Comparison of ENCODE assay signal across 8 cellular contexts in the genomic region with DNA sequence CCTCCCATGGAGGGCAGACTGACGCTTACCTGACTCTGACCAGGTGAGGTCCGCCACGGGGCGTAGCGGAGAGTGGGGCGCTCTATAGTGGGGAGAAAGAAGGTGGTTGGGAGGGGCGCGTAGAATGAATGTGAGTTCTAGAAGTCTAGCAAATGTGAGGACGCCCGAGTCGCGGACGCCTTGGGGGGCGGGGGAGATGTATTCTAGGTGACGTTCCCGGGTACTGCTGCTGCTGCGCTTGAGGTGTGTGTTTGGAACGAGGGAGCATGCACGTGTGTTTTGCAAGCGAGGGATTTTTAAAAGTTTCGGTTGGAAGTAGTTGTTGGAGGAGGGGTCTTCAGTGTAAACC. TPM values are rescaled to one million over a fixed set of nuclear protein-coding genes. Genes with fewer than 3 reads are reported as not detected.
DNase-seq lines count a peak whose midpoint lies in the region; ATAC-seq and TF ChIP-seq lines count a peak whose summit lies in the region.

No MANE protein-coding gene starts in this region.

- H3K27me3 Mint-ChIP-seq in activated T-helper 1 cell treated with anti-CD3 and anti-CD28 coated beads, Interleukin-12 subunit alpha, Interleukin-12 subunit beta, Interleukin-2, Interleukin-4 antibody, amounts not matched to agents 30 ng/mL and 10 ng/mL and 1 ng/mL, durations not matched to agents 14 hours and 24 hours and 36 hours (ENCODE audit: insufficient read depth): peaks cover 3% of the 10 kb centered on the region

- peaks cover 24% of the 10 kb centered on the region for H3K79me2 ChIP-seq in parathyroid adenoma

- H3K27ac Mint-ChIP-seq in activated T-helper 1 cell treated with anti-CD3 and anti-CD28 coated beads, Interleukin-12 subunit alpha, Interleukin-12 subunit beta, Interleukin-2, Interleukin-4 antibody, amounts not matched to agents 30 ng/mL and 10 ng/mL and 1 ng/mL, durations not matched to agents 14 hours and 24 hours and 36 hours: peak overlapping the region; percentile 92

- H3K4me3 ChIP-seq in fibroblast of the aortic adventitia (ENCODE audit: low read depth, low read length): peak overlapping the region; percentile 96
- H3K4me3 ChIP-seq in parathyroid adenoma (ENCODE audit: low read depth, low read length): peak overlapping the region; percentile 89

- H3K27ac ChIP-seq in parathyroid adenoma: peak overlapping the region; percentile 81

- peak overlapping the region; percentile 41 for H3K9ac ChIP-seq in parathyroid adenoma

- peak overlapping the region; percentile 95 for H3K4me3 Mint-ChIP-seq in activated T-helper 1 cell treated with anti-CD3 and anti-CD28 coated beads, Interleukin-12 subunit alpha, Interleukin-12 subunit beta, Interleukin-2, Interleukin-4 antibody, amounts not matched to agents 30 ng/mL and 10 ng/mL and 1 ng/mL, durations not matched to agents 14 hours and 24 hours and 36 hours

- no peaks in the 10 kb centered on the region for H3K9me3 Mint-ChIP-seq in activated T-helper 1 cell treated with anti-CD3 and anti-CD28 coated beads, Interleukin-12 subunit alpha, Interleukin-12 subunit beta, Interleukin-2, Interleukin-4 antibody, amounts not matched to agents 30 ng/mL and 10 ng/mL and 1 ng/mL, durations not matched to agents 14 hours and 24 hours and 36 hours

- intact Hi-C loops in activated T-helper 1 cell treated with anti-CD3 and anti-CD28 coated beads, Interleukin-12 subunit alpha, Interleukin-12 subunit beta, Interleukin-2, Interleukin-4 antibody, amounts not matched to agents 30 ng/mL and 10 ng/mL and 1 ng/mL, durations not matched to agents 14 hours and 24 hours and 36 hours (cut with micrococcal nuclease): loop anchor here (1.0 to 10.0 kb wide), 2 partner anchors 13 to 414 kb away; partner anchors contain the start of gene ARL5A

- no peaks in the 10 kb centered on the region for H3K27me3 ChIP-seq in parathyroid adenoma (ENCODE audit: control insufficient read depth, insufficient read depth, low read length)

- peaks cover 20% of the 10 kb centered on the region for H3K4me1 Mint-ChIP-seq in activated T-helper 1 cell treated with anti-CD3 and anti-CD28 coated beads, Interleukin-12 subunit alpha, Interleukin-12 subunit beta, Interleukin-2, Interleukin-4 antibody, amounts not matched to agents 30 ng/mL and 10 ng/mL and 1 ng/mL, durations not matched to agents 14 hours and 24 hours and 36 hours (ENCODE audit: low read depth)

- no peaks in the 10 kb centered on the region for H3K9me3 ChIP-seq in parathyroid adenoma (ENCODE audit: control insufficient read depth, low read length)

- H3K36me3 ChIP-seq in parathyroid adenoma (ENCODE audit: control insufficient read depth, insufficient read depth, low read length): no peaks in the 10 kb centered on the region

- H3K4me2 ChIP-seq in parathyroid adenoma (ENCODE audit: low read length): peak overlapping the region; percentile 63

- TF ChIP-seq CTCF in fibroblast of the aortic adventitia (IDR thresholded peaks at IDR 0.05; ENCODE audit: insufficient read depth, low read length) (no peak), parathyroid adenoma (IDR thresholded peaks at IDR 0.05) (no peak)

- peak; percentile 39 for DNase-seq in A172 (ENCODE audit: low spot score)
- DNase-seq in NCI-H748 treated with DMSO at 0.1 percent for 48 hours (lab: John Stamatoyannopoulos, UW): peak; percentile 25
- DNase-seq in activated T-helper 1 cell treated with anti-CD3 and anti-CD28 coated beads, Interleukin-12 subunit alpha, Interleukin-12 subunit beta, Interleukin-2, Interleukin-4 antibody, amounts not matched to agents 30 ng/mL and 10 ng/mL and 1 ng/mL, durations not matched to agents 14 hours and 24 hours and 36 hours (ENCODE audit: low spot score): peak; percentile 11
- DNase-seq in fibroblast of the aortic adventitia (ENCODE audit: low read depth): no peak
- DNase-seq in middle frontal gyrus (ENCODE audit: extremely low spot score, low spot score): no peak

- ATAC-seq in GM18511 (IDR thresholded peaks at IDR 0.05; ENCODE audit: unreplicated experiment) (peak; percentile 49), HG03060 (IDR thresholded peaks at IDR 0.05; ENCODE audit: low read depth, unreplicated experiment) (peak; percentile 17)

- peaks cover 4% of the 10 kb centered on the region for H3K4me1 ChIP-seq in parathyroid adenoma

- peaks cover 17% of the 10 kb centered on the region for H3K36me3 Mint-ChIP-seq in activated T-helper 1 cell treated with anti-CD3 and anti-CD28 coated beads, Interleukin-12 subunit alpha, Interleukin-12 subunit beta, Interleukin-2, Interleukin-4 antibody, amounts not matched to agents 30 ng/mL and 10 ng/mL and 1 ng/mL, durations not matched to agents 14 hours and 24 hours and 36 hours (ENCODE audit: low read depth)

- peak overlapping the region; percentile 90 for H2AFZ ChIP-seq in parathyroid adenoma

RNA-seq across cellular contexts. Expression of gene RIF1, which starts 0.8 kb away (rescaled TPM):
- 48.6 and 64.2 TPM in 2 replicates for total RNA-seq in A172 (2014; rRNA removed; shearing (Covaris generic))
- total RNA-seq in activated T-helper 1 cell treated with anti-CD3 and anti-CD28 coated beads, Interleukin-12 subunit alpha, Interleukin-12 subunit beta, Interleukin-2, Interleukin-4 antibody, amounts not matched to agents 30 ng/mL and 10 ng/mL and 1 ng/mL, durations not matched to agents 14 hours and 24 hours and 36 hours: 82.4 and 82.7 TPM in 2 replicates
- 66.7 and 122 TPM in 2 replicates for total RNA-seq in fibroblast of the aortic adventitia (ENCODE audit: low replicate concordance)

RNA-seq across cellular contexts. Expression of gene TNFAIP6, which starts 53.1 kb away (rescaled TPM):
- 0.21 and 2.0 TPM in 2 replicates for total RNA-seq in A172 (2014; rRNA removed; shearing (Covaris generic))
- not detected in 2 replicates for total RNA-seq in activated T-helper 1 cell treated with anti-CD3 and anti-CD28 coated beads, Interleukin-12 subunit alpha, Interleukin-12 subunit beta, Interleukin-2, Interleukin-4 antibody, amounts not matched to agents 30 ng/mL and 10 ng/mL and 1 ng/mL, durations not matched to agents 14 hours and 24 hours and 36 hours
- total RNA-seq in fibroblast of the aortic adventitia (ENCODE audit: low replicate concordance): 47.3 and 51.9 TPM in 2 replicates

Comparison
In these comparisons a context has a peak if more than half of its experiments do, and no peak if none do; other contexts are left out.
1. DNase-seq: peak in A172 (single experiment), NCI-H748 treated with DMSO at 0.1 percent for 48 hours (single experiment) and activated T-helper 1 cell treated with anti-CD3 and anti-CD28 coated beads, Interleukin-12 subunit alpha, Interleukin-12 subunit beta, Interleukin-2, Interleukin-4 antibody, amounts not matched to agents 30 ng/mL and 10 ng/mL and 1 ng/mL, durations not matched to agents 14 hours and 24 hours and 36 hours (single experiment); none in fibroblast of the aortic adventitia (single experiment) and middle frontal gyrus (single experiment).
2. RNA of gene TNFAIP6, which starts 53.1 kb away (total RNA-seq): 47.3 to 51.9 TPM in fibroblast of the aortic adventitia; 0.21 to 2.0 TPM in A172 and not detected in activated T-helper 1 cell treated with anti-CD3 and anti-CD28 coated beads, Interleukin-12 subunit alpha, Interleukin-12 subunit beta, Interleukin-2, Interleukin-4 antibody, amounts not matched to agents 30 ng/mL and 10 ng/mL and 1 ng/mL, durations not matched to agents 14 hours and 24 hours and 36 hours; every median in the first group is over 10 times any median in the second.